Comparison of ENCODE assay signal across 9 cellular contexts in the genomic region with DNA sequence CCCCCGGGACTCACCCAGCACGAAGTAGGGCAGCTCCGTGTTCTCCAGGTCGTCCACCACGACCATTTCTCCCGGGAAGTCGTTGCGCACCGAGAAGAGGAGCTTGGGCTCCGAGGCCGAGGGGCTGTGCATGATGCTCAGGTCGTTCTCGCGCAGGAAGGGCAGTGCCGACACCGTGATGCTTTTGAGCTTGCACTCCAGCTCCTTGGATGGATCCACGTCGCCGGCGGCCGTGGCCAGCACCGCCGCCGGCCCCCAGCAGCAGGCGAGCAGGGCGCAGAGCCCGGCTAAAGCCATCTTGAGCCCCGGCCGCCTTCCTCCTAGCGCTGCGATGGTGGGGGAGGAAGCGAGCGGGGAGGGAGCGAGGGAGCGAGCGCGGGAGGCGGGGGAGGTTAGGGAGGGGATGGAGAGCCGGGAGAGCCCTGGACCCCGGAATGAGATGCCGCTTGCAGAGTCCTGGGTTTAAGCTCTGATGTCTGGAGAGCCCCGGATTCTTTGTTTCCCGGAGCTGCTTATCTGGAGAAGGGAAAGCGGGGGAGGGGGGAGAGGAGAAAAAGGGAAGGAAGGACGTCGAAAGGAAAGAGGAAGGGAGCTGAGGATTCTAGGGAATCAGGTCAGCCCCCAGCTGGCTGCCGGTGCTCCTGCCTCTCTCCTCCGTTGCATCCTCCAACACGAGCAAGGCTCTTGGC. TPM values are rescaled to one million over a fixed set of nuclear protein-coding genes. Genes with fewer than 3 reads are reported as not detected.
DNase-seq lines count a peak whose midpoint lies in the region; ATAC-seq and TF ChIP-seq lines count a peak whose summit lies in the region.
"Had no signal": no experiment of that assay in that cellular context is flagged by ENCODE, and none has a peak within 500 bp of the region (broad histone marks: within the 10 kb centered on the region; RNA-seq: fewer than 3 reads in every experiment).

A gene (minus strand): TSS at position 333 of the 689 bp plus-strand sequence. CDS start 36 bp downstream, at position 297.

- H3K27me3 Mint-ChIP-seq in HFFc6 (ENCODE audit: insufficient read depth) (peaks cover 6% of the 10 kb centered on the region; the same call in 1 of the 2 replicates), MCF 10A (ENCODE audit: insufficient read depth, unreplicated experiment) (peaks cover 48% of the 10 kb centered on the region)
- H3K27me3 Mint-ChIP-seq in stimulated activated naive B cell treated with anti-CD40 and anti-IgM and Interleukin-4, amounts not matched to agents 10 μg/mL and 1 μg/mL and 100 μg/mL, for 72 hours, result peaks cover 32 to 48% of the 10 kb centered on the region in 2 donors

- H3K9me3 Mint-ChIP-seq in HFFc6, result no peaks in the 10 kb centered on the region
- H3K9me3 Mint-ChIP-seq in MCF 10A (ENCODE audit: unreplicated experiment), result no peaks in the 10 kb centered on the region
- H3K9me3 Mint-ChIP-seq in stimulated activated naive B cell treated with anti-CD40 and anti-IgM and Interleukin-4, amounts not matched to agents 10 μg/mL and 1 μg/mL and 100 μg/mL, for 72 hours, result no peaks in the 10 kb centered on the region

- intact Hi-C loops in MCF 10A (cut with micrococcal nuclease), result no loop called here

- no peak for ATAC-seq in stimulated activated naive B cell treated with anti-CD40 and anti-IgM and Interleukin-4, amounts not matched to agents 10 μg/mL and 1 μg/mL and 100 μg/mL, for 72 hours (replicated peaks)
- ATAC-seq in HG03520 (IDR thresholded peaks at IDR 0.05; ENCODE audit: unreplicated experiment), result no peak

- H3K36me3 Mint-ChIP-seq in HFFc6 (ENCODE audit: low read depth) (no peaks in the 10 kb centered on the region), MCF 10A (ENCODE audit: insufficient read depth, unreplicated experiment) (no peaks in the 10 kb centered on the region)
- peaks cover 4% of the 10 kb centered on the region in 2 donors for H3K36me3 Mint-ChIP-seq in stimulated activated naive B cell treated with anti-CD40 and anti-IgM and Interleukin-4, amounts not matched to agents 10 μg/mL and 1 μg/mL and 100 μg/mL, for 72 hours

- DNase-seq in HFFc6 (no peak), MCF 10A (ENCODE audit: unreplicated experiment) (no peak), islet precursor cell (peak; percentile 55), Kasumi-1 (lab: John Stamatoyannopoulos, UW) (no peak), hepatic stellate cell (ENCODE audit: low spot score) (no peak)
- no peak for DNase-seq in stimulated activated naive B cell treated with anti-CD40 and anti-IgM and Interleukin-4, amounts not matched to agents 10 μg/mL and 1 μg/mL and 100 μg/mL, for 72 hours
- DNase-seq in activated CD4-positive, alpha-beta T cell treated with anti-CD3 and anti-CD28 coated beads, Interleukin-2, amount 50 U/mL, for 4 hours, result no peak

- POLR2A ChIA-PET in MCF 10A (lab: Yijun Ruan, JAX), result no interaction called here

- H3K4me1 Mint-ChIP-seq in HFFc6 (ENCODE audit: low read depth) (no peaks in the 10 kb centered on the region), MCF 10A (ENCODE audit: insufficient read depth, unreplicated experiment) (peaks cover 5% of the 10 kb centered on the region)
- peaks cover 5 to 8% of the 10 kb centered on the region in 2 donors for H3K4me1 Mint-ChIP-seq in stimulated activated naive B cell treated with anti-CD40 and anti-IgM and Interleukin-4, amounts not matched to agents 10 μg/mL and 1 μg/mL and 100 μg/mL, for 72 hours

- CTCF ChIA-PET in MCF 10A (lab: Yijun Ruan, JAX), result interaction anchor here (0.5 to 5.5 kb wide), 8 partner anchors 9 to 779 kb away, joined by 3 to 34 read pairs (median 3); no protein-coding TSS in a partner anchor

- no TSS peak for BruUV-seq in MCF 10A (replicated peaks; lab: Mats Ljungman, UMichigan)

- no peak for TF ChIP-seq CTCF in HFFc6 (IDR thresholded peaks at IDR 0.05)
- TF ChIP-seq CTCF in MCF 10A (IDR thresholded peaks at IDR 0.05; ENCODE audit: unreplicated experiment), result no peak

- no peak within 1 kb of the TSS for H3K27ac Mint-ChIP-seq in HFFc6
- H3K27ac Mint-ChIP-seq in MCF 10A (ENCODE audit: low read depth, unreplicated experiment), result no peak within 1 kb of the TSS
- H3K27ac Mint-ChIP-seq in stimulated activated naive B cell treated with anti-CD40 and anti-IgM and Interleukin-4, amounts not matched to agents 10 μg/mL and 1 μg/mL and 100 μg/mL, for 72 hours, result no peak within 1 kb of the TSS

- H3K4me3 Mint-ChIP-seq in HFFc6, result peak within 1 kb of the TSS; percentile 46
- peak within 1 kb of the TSS; percentile 41 for H3K4me3 Mint-ChIP-seq in MCF 10A (ENCODE audit: unreplicated experiment)
- H3K4me3 Mint-ChIP-seq in stimulated activated naive B cell treated with anti-CD40 and anti-IgM and Interleukin-4, amounts not matched to agents 10 μg/mL and 1 μg/mL and 100 μg/mL, for 72 hours, result peak within 1 kb of the TSS; percentile 32 to 41

RNA-seq across cellular contexts. Expression of the gene that starts here (rescaled TPM):
- total RNA-seq in HFFc6 (2021; fragmentation: NEBNext Ultra II Directional; extraction: Animal tissue kit (Norgen Biotek cat#: 25700)), result not detected
- not detected in 2 replicates for total RNA-seq in MCF 10A (2022)
- total RNA-seq: T-helper 1 cell treated with Interleukin-12 subunit alpha and Interleukin-12 subunit beta and Interleukin-4 antibody, amounts not matched to agents 30 ng/mL and 1 ng/mL, for 36 hours had no signal
